8 cellular contexts compared by ENCODE assay signal in genomic region chr12:84911331-84912190, GRCh38. TPM values are rescaled to one million over a fixed set of nuclear protein-coding genes. Genes with fewer than 3 reads are reported as not detected.
DNase-seq lines count a peak whose midpoint lies in the region; ATAC-seq, FAIRE-seq and TF ChIP-seq lines count a peak whose summit lies in the region.

No MANE protein-coding gene starts in this region.

- peaks cover 3% of the 10 kb centered on the region for H3K27me3 ChIP-seq in CD4-positive, alpha-beta memory T cell (ENCODE audit: insufficient read depth, low read length)
- no peaks in the 10 kb centered on the region for H3K27me3 ChIP-seq in keratinocyte (ENCODE audit: control insufficient read depth, extremely low read depth, insufficient read depth, low read length)

- H3K4me1 Mint-ChIP-seq in CD4-positive, alpha-beta memory T cell, result peaks cover 8 to 28% (median 13%) of the 10 kb centered on the region in 4 donors
- H3K4me1 Mint-ChIP-seq in CD14-positive monocyte, result peaks cover 13% of the 10 kb centered on the region
- H3K4me1 Mint-ChIP-seq in immature natural killer cell, result no peaks in the 10 kb centered on the region

- H3K4me3 ChIP-seq in CD4-positive, alpha-beta memory T cell (ENCODE audit: low read length in 2 of 2), result no peak overlapping the region
- H3K4me3 ChIP-seq in choroid plexus epithelial cell (ENCODE audit: low read depth, low read length) (peak overlapping the region; percentile 87), keratinocyte (ENCODE audit: control insufficient read depth in 2 of 3, extremely low read depth in 1 of 3, insufficient read depth in 2 of 3, low read depth in 1 of 3, low read length in 3 of 3) (peak overlapping the region; percentile 82 to 94 (median 87))

- H3K9me3 Mint-ChIP-seq in CD4-positive, alpha-beta memory T cell, result peaks cover 0 to 5% (median 0%) of the 10 kb centered on the region in 8 donors
- peaks cover 0 to 18% (median 8%) of the 10 kb centered on the region in 7 donors for H3K9me3 Mint-ChIP-seq in CD14-positive monocyte
- peaks cover 0 to 26% (median 9%) of the 10 kb centered on the region in 6 donors for H3K9me3 Mint-ChIP-seq in immature natural killer cell

- peak overlapping the region; percentile 75 for H3K4me2 ChIP-seq in keratinocyte (ENCODE audit: control insufficient read depth, extremely low read depth, insufficient read depth, low read depth, low read length)

- H3K9me1 ChIP-seq in keratinocyte (ENCODE audit: control insufficient read depth, extremely low read depth, insufficient read depth, low read length), result no peaks in the 10 kb centered on the region

- CTCF ChIA-PET in CD4-positive, alpha-beta memory T cell (lab: Charles Lee; ENCODE audit: partially characterized antibody), result no interaction called here

- H2AFZ ChIP-seq in keratinocyte (ENCODE audit: control insufficient read depth, low read length), result peak overlapping the region; percentile 96

- no peak overlapping the region for H3K27ac ChIP-seq in CD4-positive, alpha-beta memory T cell (ENCODE audit: low read depth, low read length)
- peak overlapping the region; percentile 93 for H3K27ac ChIP-seq in keratinocyte (ENCODE audit: control insufficient read depth, insufficient read depth, low read length)

- peaks cover 15 to 22% of the 10 kb centered on the region in 2 donors for H3K27me3 Mint-ChIP-seq in CD4-positive, alpha-beta memory T cell
- H3K27me3 Mint-ChIP-seq in CD14-positive monocyte (ENCODE audit: low read depth in 3 of 3) (peaks cover 41 to 56% (median 45%) of the 10 kb centered on the region in 3 donors), immature natural killer cell (ENCODE audit: low read depth in 3 of 3) (peaks cover 5 to 7% (median 5%) of the 10 kb centered on the region in 3 donors)

- H3K9ac ChIP-seq in keratinocyte (ENCODE audit: control insufficient read depth, extremely low read depth, insufficient read depth, low read length), result peak overlapping the region; percentile 98

- no peak for DNase-seq in CD4-positive, alpha-beta memory T cell
- peak; percentile 40 for DNase-seq in RPMI7951 (ENCODE audit: low read depth)
- peak; percentile 90 for DNase-seq in choroid plexus epithelial cell (ENCODE audit: low read depth)
- no peak for DNase-seq in keratinocyte (ENCODE audit: low read depth, low spot score)
- peak; percentile 23 for DNase-seq in stimulated activated CD8-positive, alpha-beta memory T cell treated with anti-CD3 and anti-CD28 coated beads, Interleukin-4, amount 100 ng/mL, for 48 hours
- no peak for DNase-seq in CD14-positive monocyte (ENCODE audit: low spot score)
- DNase-seq in immature natural killer cell, result no peak

- no peak overlapping the region for H3K27ac Mint-ChIP-seq in CD4-positive, alpha-beta memory T cell
- H3K27ac Mint-ChIP-seq in CD14-positive monocyte (no peak overlapping the region), immature natural killer cell (no peak overlapping the region)

- POLR2A ChIA-PET in CD4-positive, alpha-beta memory T cell (lab: Charles Lee; ENCODE audit: partially characterized antibody), result no interaction called here

- peak; percentile 91 for FAIRE-seq in keratinocyte (lab: Jason Lieb, UNC)

- peaks cover 47% of the 10 kb centered on the region for H3K79me2 ChIP-seq in keratinocyte (ENCODE audit: control insufficient read depth, insufficient read depth, low read length)

- H3K36me3 ChIP-seq in CD4-positive, alpha-beta memory T cell (ENCODE audit: insufficient read depth, low read length), result no peaks in the 10 kb centered on the region
- no peaks in the 10 kb centered on the region for H3K36me3 ChIP-seq in keratinocyte (ENCODE audit: control insufficient read depth in 2 of 2, extremely low read depth in 1 of 2, insufficient read depth in 2 of 2, low read length in 2 of 2)

- H3K9me3 ChIP-seq in CD4-positive, alpha-beta memory T cell (ENCODE audit: control insufficient read depth in 1 of 2, low read length in 2 of 2), result no peaks in the 10 kb centered on the region
- no peaks in the 10 kb centered on the region for H3K9me3 ChIP-seq in keratinocyte (ENCODE audit: control insufficient read depth, low read depth, low read length)

- no peak for TF ChIP-seq CTCF in choroid plexus epithelial cell (conservative IDR thresholded peaks at IDR 0.05; ENCODE audit: low read depth, low read length)
- TF ChIP-seq CTCF in keratinocyte (optimal IDR thresholded peaks at IDR 0.05 in 1 of 3, IDR thresholded peaks at IDR 0.05 in 1 of 3, conservative IDR thresholded peaks at IDR 0.05 in 1 of 3; ENCODE audit: extremely low read depth in 1 of 3, insufficient read depth in 2 of 3, low read length in 3 of 3), result no peak
- no peak for TF ChIP-seq CTCF in CD14-positive monocyte (IDR thresholded peaks at IDR 0.05)

- peak; percentile 36 for ATAC-seq in HG03520 (IDR thresholded peaks at IDR 0.05; ENCODE audit: unreplicated experiment)

- peak overlapping the region; percentile 15 to 76 (median 50) for H3K4me3 Mint-ChIP-seq in CD4-positive, alpha-beta memory T cell
- H3K4me3 Mint-ChIP-seq in CD14-positive monocyte (peak overlapping the region in 1 of 2 donors; percentile 71), immature natural killer cell (no peak overlapping the region)

- H3K36me3 Mint-ChIP-seq in CD4-positive, alpha-beta memory T cell, result no peaks in the 10 kb centered on the region
- H3K36me3 Mint-ChIP-seq in CD14-positive monocyte (no peaks in the 10 kb centered on the region), immature natural killer cell (peaks cover 0 to 4% (median 3%) of the 10 kb centered on the region in 3 donors)

- intact Hi-C loops in CD4-positive, alpha-beta memory T cell (cut with micrococcal nuclease), result no loop called here
- intact Hi-C loops in CD14-positive monocyte (cut with micrococcal nuclease), result no loop called here

- H3K4me1 ChIP-seq in CD4-positive, alpha-beta memory T cell (ENCODE audit: insufficient read depth, low read length), result no peaks in the 10 kb centered on the region
- H3K4me1 ChIP-seq in keratinocyte (ENCODE audit: control insufficient read depth, extremely low read depth, insufficient read depth, low read length), result peaks cover 18% of the 10 kb centered on the region

- dilution Hi-C loops in keratinocyte (cut with MboI; ENCODE audit: extremely low pct_ligation_motif_present, low sequenced_read_pairs), result no loop called here

- no peaks in the 10 kb centered on the region for H4K20me1 ChIP-seq in keratinocyte (ENCODE audit: control insufficient read depth, extremely low read depth, insufficient read depth, low read length)

RNA-seq across cellular contexts. Expression of gene SLC6A15, which starts 1.0 kb away (rescaled TPM):
- not detected for total RNA-seq in CD4-positive, alpha-beta memory T cell
- not detected for polyA plus RNA-seq in CD4-positive, alpha-beta memory T cell
- 0.39 and 0.96 TPM in 2 replicates for total RNA-seq in RPMI7951 (2014; rRNA removed; shearing (Covaris generic))
- polyA plus RNA-seq in keratinocyte (7.4 to 18.9 TPM (median 14.0 TPM) in 3 replicates), CD14-positive monocyte (not detected), immature natural killer cell (not detected)
- 21.9 TPM for polyA plus RNA-seq in keratinocyte (2011; ENCODE audit: low read depth)
- polyA plus RNA-seq in keratinocyte (2011; cell fraction: cytosol; rRNA removed), result 3.6 and 7.5 TPM in 2 replicates
- 34.2 and 48.0 TPM in 2 replicates for polyA plus RNA-seq in keratinocyte (2011; cell fraction: nucleus; rRNA removed)
- 18.2 and 22.2 TPM in 2 replicates for polyA plus RNA-seq in keratinocyte (2012; ENCODE audit: low replicate concordance)
- 15.7 to 26.9 TPM (median 19.1 TPM) in 3 replicates for polyA minus RNA-seq in keratinocyte
- 11.5 TPM for polyA minus RNA-seq in keratinocyte (2011; cell fraction: cytosol; rRNA and poly(A)+ RNA removed)
- 44.7 and 87.0 TPM in 2 replicates for polyA minus RNA-seq in keratinocyte (2011; cell fraction: nucleus; rRNA and poly(A)+ RNA removed)

Comparison
In these comparisons a context has a peak if more than half of its experiments do, and no peak if none do; other contexts are left out.
1. DNase-seq: peak in RPMI7951 (single experiment), choroid plexus epithelial cell (single experiment) and stimulated activated CD8-positive, alpha-beta memory T cell treated with anti-CD3 and anti-CD28 coated beads, Interleukin-4, amount 100 ng/mL, for 48 hours (single experiment); none in CD4-positive, alpha-beta memory T cell (0 of 5), keratinocyte (single experiment), CD14-positive monocyte (single experiment) and immature natural killer cell (0 of 3).
2. H3K4me3 ChIP-seq: peak in choroid plexus epithelial cell (single experiment) and keratinocyte (3 of 3); none in CD4-positive, alpha-beta memory T cell (0 of 2).
3. H3K4me3 Mint-ChIP-seq: peak in CD4-positive, alpha-beta memory T cell (8 of 8); none in immature natural killer cell (0 of 5).
4. RNA of gene SLC6A15, which starts 1.0 kb away (polyA plus RNA-seq): 3.6 to 48.0 TPM in keratinocyte; not detected in CD4-positive, alpha-beta memory T cell, not detected in CD14-positive monocyte and not detected in immature natural killer cell; every median in the first group is over 4 times any median in the second.